ENCODE assay signal across 7 cellular contexts in genomic region chr3:32577621-32578556, GRCh38. TPM values are rescaled to one million over a fixed set of nuclear protein-coding genes. Genes with fewer than 3 reads are reported as not detected.
DNase-seq lines count a peak whose midpoint lies in the region; ATAC-seq, FAIRE-seq and TF ChIP-seq lines count a peak whose summit lies in the region.

No MANE protein-coding gene starts in this region.

- H3K9me3 ChIP-seq in astrocyte (ENCODE audit: insufficient read depth, low read depth, low read length) (no peaks in the 10 kb centered on the region), muscle layer of colon (ENCODE audit: low read length) (no peaks in the 10 kb centered on the region)

- peak overlapping the region; percentile 64 for H2AFZ ChIP-seq in astrocyte (ENCODE audit: low read depth, low read length)

- H3K27me3 ChIP-seq in astrocyte (ENCODE audit: insufficient read depth, low read length), result no peaks in the 10 kb centered on the region
- no peaks in the 10 kb centered on the region for H3K27me3 ChIP-seq in muscle layer of colon (ENCODE audit: control insufficient read depth in 1 of 2, insufficient read depth in 2 of 2, low read length in 2 of 2)

- no peaks in the 10 kb centered on the region for H3K9me3 Mint-ChIP-seq in IgD-negative memory B cell
- peaks cover 2% of the 10 kb centered on the region for H3K9me3 Mint-ChIP-seq in astrocyte (ENCODE audit: unreplicated experiment)

- DNase-seq in GM12892 (ENCODE audit: insufficient read length) (peak; percentile 34), astrocyte (ENCODE audit: low read depth) (no peak), D721Med (ENCODE audit: insufficient read length, low spot score) (no peak), NCI-H1694 (lab: John Stamatoyannopoulos, UW) (no peak)

- FAIRE-seq in GM12892 (lab: Jason Lieb, UNC), result peak; percentile 89
- peak; percentile 5 for FAIRE-seq in astrocyte (lab: Jason Lieb, UNC)
- no peak for FAIRE-seq in D721Med (lab: Jason Lieb, UNC)

- no peak overlapping the region for H3K27ac ChIP-seq in astrocyte (ENCODE audit: low read depth, low read length)
- H3K27ac ChIP-seq in muscle layer of colon (ENCODE audit: low read depth, low read length), result peak overlapping the region; percentile 13

- H3K27ac Mint-ChIP-seq in IgD-negative memory B cell (peak overlapping the region in 2 of 3 donors; percentile 2 to 84), astrocyte (ENCODE audit: unreplicated experiment) (no peak overlapping the region)

- H4K20me1 ChIP-seq in astrocyte (ENCODE audit: insufficient read depth, low read length), result no peaks in the 10 kb centered on the region

- TF ChIP-seq POLR2A in GM12892 (IDR thresholded peaks at IDR 0.05; ENCODE audit: low read depth, low read length), result no peak

- H3K36me3 Mint-ChIP-seq in IgD-negative memory B cell (no peaks in the 10 kb centered on the region), astrocyte (ENCODE audit: low read depth, unreplicated experiment) (no peaks in the 10 kb centered on the region)

- TF ChIP-seq CTCF in astrocyte (IDR thresholded peaks at IDR 0.05; ENCODE audit: insufficient read depth, low read depth, low read length) (no peak), D721Med (IDR thresholded peaks at IDR 0.05; ENCODE audit: insufficient read depth, missing control alignments) (no peak)

- H3K9ac ChIP-seq in astrocyte (ENCODE audit: low read length) (no peak overlapping the region), muscle layer of colon (ENCODE audit: low read length) (no peak overlapping the region)

- ATAC-seq in GM21515 (IDR thresholded peaks at IDR 0.05; ENCODE audit: unreplicated experiment), result peak; percentile 91

- H3K27me3 Mint-ChIP-seq in IgD-negative memory B cell (no peaks in the 10 kb centered on the region), astrocyte (ENCODE audit: low read depth, unreplicated experiment) (no peaks in the 10 kb centered on the region)

- peaks cover 10 to 13% (median 10%) of the 10 kb centered on the region in 3 donors for H3K4me1 Mint-ChIP-seq in IgD-negative memory B cell
- H3K4me1 Mint-ChIP-seq in astrocyte (ENCODE audit: low read depth, unreplicated experiment), result peaks cover 2% of the 10 kb centered on the region

- peak overlapping the region; percentile 43 for H3K4me2 ChIP-seq in astrocyte (ENCODE audit: low read length)

- H3K4me3 ChIP-seq in astrocyte (ENCODE audit: insufficient read depth, low read depth, low read length), result no peak overlapping the region
- H3K4me3 ChIP-seq in muscle layer of colon (ENCODE audit: low read depth in 1 of 2, low read length in 2 of 2), result no peak overlapping the region

- no peaks in the 10 kb centered on the region for H3K36me3 ChIP-seq in astrocyte (ENCODE audit: insufficient read depth, low read length)
- H3K36me3 ChIP-seq in muscle layer of colon (ENCODE audit: insufficient read depth, low read length), result no peaks in the 10 kb centered on the region

- H3K79me2 ChIP-seq in astrocyte (ENCODE audit: insufficient read depth, low read length), result no peaks in the 10 kb centered on the region

- peaks cover 3% of the 10 kb centered on the region for H3K4me1 ChIP-seq in astrocyte (ENCODE audit: insufficient read depth, low read length)
- H3K4me1 ChIP-seq in muscle layer of colon (ENCODE audit: insufficient read depth, low read length), result peaks cover 7% of the 10 kb centered on the region

- H3K4me3 Mint-ChIP-seq in IgD-negative memory B cell (peak overlapping the region; percentile 24 to 84 (median 58)), astrocyte (ENCODE audit: unreplicated experiment) (no peak overlapping the region)

RNA-seq across cellular contexts. Expression of gene DYNC1LI1, which starts 7.2 kb away (rescaled TPM):
- 21.8 TPM for polyA plus RNA-seq in GM12892 (2012; ENCODE audit: missing spikeins)
- 24.6 TPM for polyA plus RNA-seq in IgD-negative memory B cell
- total RNA-seq in astrocyte, result 39.0 and 43.0 TPM in 2 replicates
